In the genomic region with DNA sequence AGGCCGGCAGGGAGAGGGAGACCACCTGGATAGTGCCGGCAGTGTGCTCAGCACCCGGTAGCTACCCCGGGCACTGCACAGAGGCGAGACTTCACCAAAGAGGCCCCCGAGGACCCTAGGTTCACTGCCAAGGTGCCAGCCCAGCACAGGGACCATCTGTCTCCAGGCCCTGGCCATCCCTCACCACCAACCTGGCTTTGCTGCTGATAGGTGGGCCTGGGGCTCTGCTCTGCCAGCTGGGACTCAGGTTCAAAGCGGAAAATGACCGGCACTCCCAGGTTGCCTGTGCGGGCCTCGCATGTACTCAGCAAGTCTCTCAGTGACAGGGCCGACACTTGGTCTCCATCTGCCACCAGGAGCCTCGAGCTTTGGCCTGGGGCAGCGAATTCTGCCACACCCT, we compare ENCODE assay signal across 21 cellular contexts.
A peak's percentile ranks its signal among the peaks of the same experiment; 100 is the strongest.
DNase-seq lines count a peak whose midpoint lies in the region; ATAC-seq and TF ChIP-seq lines count a peak whose summit lies in the region.
"Had no signal": no experiment of that assay in that cellular context is flagged by ENCODE, and none has a peak within 500 bp of the region (broad histone marks: within the 10 kb centered on the region; RNA-seq: fewer than 3 reads in every experiment).

No MANE protein-coding gene starts in this region.

- TF ChIP-seq EP300 in SK-N-SH (IDR thresholded peaks at IDR 0.05; ENCODE audit: borderline replicate concordance in 1 of 2, low read depth in 1 of 2, low read length in 1 of 2) (no peak), suprapubic skin (IDR thresholded peaks at IDR 0.05) (no peak)

- in situ Hi-C loops in gastrocnemius medialis (cut with MboI; ENCODE audit: low sequenced_read_pairs in 4 of 4) (no loop called here), brain microvascular endothelial cell (cut with HindIII; ENCODE audit: low pct_ligation_motif_present, low sequenced_read_pairs) (no loop called here)

- intact Hi-C loops in lower leg skin (cut with DNase I; ENCODE audit: low total_unique reads) = no loop called here
- intact Hi-C loops in gastrocnemius medialis (cut with DNase I; ENCODE audit: low total_unique reads) = no loop called here

- no peaks in the 10 kb centered on the region for H3K4me1 Mint-ChIP-seq in activated CD8-positive, alpha-beta memory T cell treated with anti-CD3 and anti-CD28 coated beads, Interleukin-2, amount 10 ng/mL, durations not matched to agents 7 days and 5 days
- H3K4me1 Mint-ChIP-seq: activated CD4-positive, alpha-beta T cell treated with anti-CD3 and anti-CD28 coated beads for 36 hours; B cell; T-cell had no signal

- DNase-seq in SK-N-SH (peak; percentile 25), lower leg skin (ENCODE audit: low spot score in 2 of 2) (peak; percentile 8 to 76), suprapubic skin (ENCODE audit: low spot score in 2 of 2) (peak; percentile 49 to 67), gastrocnemius medialis (no peak), brain microvascular endothelial cell (no peak)
- DNase-seq in activated CD8-positive, alpha-beta memory T cell treated with anti-CD3 and anti-CD28 coated beads, Interleukin-2, amount 10 ng/mL, durations not matched to agents 7 days and 5 days = peak; percentile 16
- DNase-seq: activated CD4-positive, alpha-beta T cell treated with anti-CD3 and anti-CD28 coated beads for 36 hours; DMS79 treated with DMSO at 0.1 percent for 48 hours; KG1; mucosa of descending colon; NCI-H1436 treated with DMSO at 0.1 percent for 48 hours; SIG-M5; stimulated activated CD4-positive, alpha-beta T cell treated with anti-CD3 and anti-CD28 coated beads, Interleukin-2, amount 100 ng/mL, for 48 hours; stimulated activated naive CD4-positive, alpha-beta T cell treated with Interleukin-2 at 50 U/mL for 16 hours had no signal

- H3F3A ChIP-seq in SK-N-SH (replicated peaks; ENCODE audit: insufficient read depth) = no peaks in the 10 kb centered on the region

- ATAC-seq in SK-N-SH treated with all-trans-retinoic acid at 6 μM for 48 hours = no peak
- ATAC-seq in activated CD8-positive, alpha-beta memory T cell treated with anti-CD3 and anti-CD28 coated beads, Interleukin-2, amount 10 ng/mL, durations not matched to agents 7 days and 5 days = no peak
- no peak for ATAC-seq in HG02642 (IDR thresholded peaks at IDR 0.05; ENCODE audit: poor library complexity, unreplicated experiment)
- ATAC-seq in gastrocnemius medialis = no peak
- ATAC-seq: activated CD4-positive, alpha-beta T cell treated with anti-CD3 and anti-CD28 coated beads for 36 hours; mucosa of descending colon; T-cell had no signal

- H3K4me1 ChIP-seq in SK-N-SH (ENCODE audit: control insufficient read depth in 1 of 2, insufficient read depth in 2 of 2, low read depth in 1 of 2, low read length in 1 of 2) (peaks cover 0 to 58% of the 10 kb centered on the region in 2 experiments; a peak in 2 of 4 replicates), suprapubic skin (peaks cover 3% of the 10 kb centered on the region), gastrocnemius medialis (no peaks in the 10 kb centered on the region)
- H3K4me1 ChIP-seq: breast epithelium, prostate gland had no signal

- CTCF ChIA-PET in SK-N-SH (lab: Yijun Ruan, JAX) = interaction anchor here (2.3 kb wide), 1 partner anchor 290 kb away, joined by 6 read pairs; no protein-coding TSS in a partner anchor
- CTCF ChIA-PET in activated CD8-positive, alpha-beta memory T cell treated with anti-CD3 and anti-CD28 coated beads, Interleukin-2, amount 10 ng/mL, durations not matched to agents 7 days and 5 days (lab: Charles Lee) = no interaction called here

- no peak overlapping the region for H3K4me2 ChIP-seq in SK-N-SH

- TF ChIP-seq POLR2A in lower leg skin (IDR thresholded peaks at IDR 0.05) (no peak), suprapubic skin (IDR thresholded peaks at IDR 0.05) (no peak), gastrocnemius medialis (IDR thresholded peaks at IDR 0.05) (no peak)

- H3K9me3 Mint-ChIP-seq in activated CD8-positive, alpha-beta memory T cell treated with anti-CD3 and anti-CD28 coated beads, Interleukin-2, amount 10 ng/mL, durations not matched to agents 7 days and 5 days (ENCODE audit: low read depth) = no peaks in the 10 kb centered on the region
- H3K9me3 Mint-ChIP-seq: dendritic cell treated with granulocyte-macrophage colony-stimulating factor and Interleukin-4, amounts not matched to agents 40 ng/mL and 50 ng/mL, for 4 days; T-cell had no signal

- H3K79me2 ChIP-seq in SK-N-SH (ENCODE audit: insufficient read depth) = no peaks in the 10 kb centered on the region

- no peak overlapping the region for H3K4me3 Mint-ChIP-seq in activated CD8-positive, alpha-beta memory T cell treated with anti-CD3 and anti-CD28 coated beads, Interleukin-2, amount 10 ng/mL, durations not matched to agents 7 days and 5 days
- H3K4me3 Mint-ChIP-seq: activated CD4-positive, alpha-beta T cell treated with anti-CD3 and anti-CD28 coated beads for 36 hours; B cell; dendritic cell treated with granulocyte-macrophage colony-stimulating factor and Interleukin-4, amounts not matched to agents 40 ng/mL and 50 ng/mL, for 4 days; T-cell had no signal

- WGBS in SK-N-SH (ENCODE audit: low lambda C conversion rate) = 38% methylated on average over 13 of the region's 13 CpGs
- WGBS in lower leg skin, 2 donors = 80 to 86% methylated on average over 13 of the region's 13 CpGs
- 84% methylated on average over 11 of the region's 13 CpGs for WGBS in suprapubic skin

- POLR2A ChIA-PET in SK-N-SH (lab: Yijun Ruan, JAX) = no interaction called here

- H2AFZ ChIP-seq in SK-N-SH (ENCODE audit: low read depth) = no peak overlapping the region

- no peaks in the 10 kb centered on the region for H3K9me2 ChIP-seq in SK-N-SH

- H3K9me3 ChIP-seq in SK-N-SH (no peaks in the 10 kb centered on the region), suprapubic skin (no peaks in the 10 kb centered on the region), gastrocnemius medialis (no peaks in the 10 kb centered on the region)
- H3K9me3 ChIP-seq: breast epithelium, mucosa of descending colon, prostate gland had no signal

- peaks cover 17% of the 10 kb centered on the region; the same call in 1 of the 2 replicates for H3K27me3 ChIP-seq in SK-N-SH (ENCODE audit: insufficient read depth)
- peaks cover 54% of the 10 kb centered on the region for H3K27me3 ChIP-seq in suprapubic skin
- no peaks in the 10 kb centered on the region for H3K27me3 ChIP-seq in gastrocnemius medialis
- H3K27me3 ChIP-seq in brain microvascular endothelial cell (replicated peaks) = no peaks in the 10 kb centered on the region

- no peaks in the 10 kb centered on the region for H4K20me1 ChIP-seq in SK-N-SH (ENCODE audit: insufficient read depth)

- TF ChIP-seq CTCF in SK-N-SH (IDR thresholded peaks at IDR 0.05) (no peak), lower leg skin (IDR thresholded peaks at IDR 0.05) (no peak), suprapubic skin (IDR thresholded peaks at IDR 0.05) (no peak), gastrocnemius medialis (IDR thresholded peaks at IDR 0.05 in 4 of 5, conservative IDR thresholded peaks at IDR 0.05 in 1 of 5) (no peak), brain microvascular endothelial cell (IDR thresholded peaks at IDR 0.05; ENCODE audit: low read depth, low read length, missing control alignments) (no peak)

- no peak overlapping the region for H3K9ac ChIP-seq in SK-N-SH

- H3K27me3 Mint-ChIP-seq in activated CD8-positive, alpha-beta memory T cell treated with anti-CD3 and anti-CD28 coated beads, Interleukin-2, amount 10 ng/mL, durations not matched to agents 7 days and 5 days = peaks cover 2% of the 10 kb centered on the region
- H3K27me3 Mint-ChIP-seq: activated CD4-positive, alpha-beta T cell treated with anti-CD3 and anti-CD28 coated beads for 36 hours; B cell; dendritic cell treated with granulocyte-macrophage colony-stimulating factor and Interleukin-4, amounts not matched to agents 40 ng/mL and 50 ng/mL, for 4 days had no signal

- H3K4me3 ChIP-seq in SK-N-SH (ENCODE audit: low read depth in 2 of 2, low read length in 1 of 2) = no peak overlapping the region
- no peak overlapping the region for H3K4me3 ChIP-seq in lower leg skin (ENCODE audit: low read depth, poor library complexity, severe bottlenecking)
- H3K4me3 ChIP-seq in suprapubic skin = no peak overlapping the region
- H3K4me3 ChIP-seq in gastrocnemius medialis = no peak overlapping the region
- H3K4me3 ChIP-seq in brain microvascular endothelial cell (ENCODE audit: low read depth, low read length) = no peak overlapping the region
- H3K4me3 ChIP-seq: breast epithelium, mucosa of descending colon, prostate gland had no signal

- no peak overlapping the region for H3K27ac Mint-ChIP-seq in activated CD8-positive, alpha-beta memory T cell treated with anti-CD3 and anti-CD28 coated beads, Interleukin-2, amount 10 ng/mL, durations not matched to agents 7 days and 5 days
- H3K27ac Mint-ChIP-seq: activated CD4-positive, alpha-beta T cell treated with anti-CD3 and anti-CD28 coated beads for 36 hours; B cell; dendritic cell treated with granulocyte-macrophage colony-stimulating factor and Interleukin-4, amounts not matched to agents 40 ng/mL and 50 ng/mL, for 4 days; T-cell had no signal

- H3K36me3 ChIP-seq in SK-N-SH (replicated peaks in 1 of 2; ENCODE audit: control insufficient read depth in 1 of 2, insufficient read depth in 2 of 2, low read length in 1 of 2) = no peaks in the 10 kb centered on the region
- no peaks in the 10 kb centered on the region for H3K36me3 ChIP-seq in suprapubic skin
- no peaks in the 10 kb centered on the region for H3K36me3 ChIP-seq in gastrocnemius medialis
- no peaks in the 10 kb centered on the region for H3K36me3 ChIP-seq in brain microvascular endothelial cell (replicated peaks)
- H3K36me3 ChIP-seq: breast epithelium, prostate gland had no signal

- peak overlapping the region in 1 of 2 experiments; percentile 86; a peak in 2 of 4 replicates for H3K27ac ChIP-seq in SK-N-SH (ENCODE audit: low read depth in 2 of 2, low read length in 1 of 2)
- H3K27ac ChIP-seq in suprapubic skin = no peak overlapping the region
- H3K27ac ChIP-seq in gastrocnemius medialis = peak overlapping the region in 1 of 4 donors; percentile 18
- H3K27ac ChIP-seq in brain microvascular endothelial cell = no peak overlapping the region
- H3K27ac ChIP-seq: breast epithelium, prostate gland had no signal

- no peaks in the 10 kb centered on the region for H3K36me3 Mint-ChIP-seq in activated CD8-positive, alpha-beta memory T cell treated with anti-CD3 and anti-CD28 coated beads, Interleukin-2, amount 10 ng/mL, durations not matched to agents 7 days and 5 days
- H3K36me3 Mint-ChIP-seq: T-cell had no signal

- TF ChIP-seq RAD21 in SK-N-SH (IDR thresholded peaks at IDR 0.05; ENCODE audit: low read length) = no peak

TF ChIP-seq in SK-N-SH, 30 proteins besides CTCF, POLR2A, EP300 and RAD21 (continues in another document):
- no peak for TF ChIP-seq NFIC (IDR thresholded peaks at IDR 0.05; ENCODE audit: borderline replicate concordance)
- TF ChIP-seq CHD2 (IDR thresholded peaks at IDR 0.05; ENCODE audit: low read length, partially characterized antibody) = no peak
- no peak for TF ChIP-seq MXI1 (IDR thresholded peaks at IDR 0.05; ENCODE audit: low read depth, low read length)

TF ChIP-seq in SK-N-SH treated with all-trans-retinoic acid at 6 μM for 48 hours, 23 proteins besides CTCF, POLR2A, EP300 and RAD21 (continues in another document):
- TF ChIP-seq ZNF565 (CRISPR knock-in tag; conservative IDR thresholded peaks at IDR 0.05; ENCODE audit: low read depth) (no peak), ZFP3 (CRISPR knock-in tag; IDR thresholded peaks at IDR 0.05) (no peak), OSR1 (CRISPR knock-in tag; IDR thresholded peaks at IDR 0.05) (no peak), ZNF70 (CRISPR knock-in tag; IDR thresholded peaks at IDR 0.05) (no peak), RARB (CRISPR knock-in tag; IDR thresholded peaks at IDR 0.05) (no peak)

Comparison
In these comparisons a context has a peak if more than half of its experiments do, and no peak if none do; other contexts are left out.
1. DNase-seq: peak in SK-N-SH (single experiment), activated CD8-positive, alpha-beta memory T cell treated with anti-CD3 and anti-CD28 coated beads, Interleukin-2, amount 10 ng/mL, durations not matched to agents 7 days and 5 days (single experiment), lower leg skin (2 of 2) and suprapubic skin (2 of 2); none in gastrocnemius medialis (0 of 2) and brain microvascular endothelial cell (single experiment).